33 cellular contexts compared by ENCODE assay signal in the genomic region with DNA sequence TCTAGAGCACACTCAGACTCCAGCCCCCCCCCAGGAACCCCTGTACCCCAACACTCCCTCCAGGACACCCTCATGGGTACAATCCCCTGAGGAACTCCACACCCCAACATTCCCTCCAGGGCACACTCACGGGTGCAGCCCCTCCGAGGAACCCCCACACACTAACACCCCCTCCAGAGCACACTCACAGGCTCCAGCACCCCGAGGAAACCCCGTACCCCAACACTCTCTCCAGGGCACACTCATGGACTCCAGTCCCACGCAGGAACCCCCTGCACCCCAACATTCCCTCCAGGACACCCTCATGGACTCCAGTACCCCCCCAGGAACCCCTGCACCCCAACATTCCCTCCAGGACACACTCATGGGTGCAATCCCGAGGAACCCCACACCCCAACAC.
"Had no signal": no experiment of that assay in that cellular context is flagged by ENCODE, and none has a peak within 500 bp of the region (broad histone marks: within the 10 kb centered on the region; RNA-seq: fewer than 3 reads in every experiment).

No MANE protein-coding gene starts in this region.

- H3K9me3 Mint-ChIP-seq: activated CD4-positive, alpha-beta memory T cell treated with anti-CD3 and anti-CD28 coated beads for 36 hours; activated CD4-positive, alpha-beta T cell treated with anti-CD3 and anti-CD28 coated beads, Interleukin-2, amount 10 ng/mL, durations not matched to agents 24 days and 14 days; activated naive CD4-positive, alpha-beta T cell treated with anti-CD3 and anti-CD28 coated beads, Interleukin-2, amount 10 ng/mL, durations not matched to agents 7 days and 5 days; activated naive CD4-positive, alpha-beta T cell treated with anti-CD3 and anti-CD28 coated beads, Interleukin-2, amount 50 U/mL, for 72 hours; activated naive CD8-positive, alpha-beta T cell treated with anti-CD3 and anti-CD28 coated beads, Interleukin-2, amount 10 ng/mL, durations not matched to agents 7 days and 5 days; central memory CD8-positive, alpha-beta T cell; dendritic cell treated with granulocyte-macrophage colony-stimulating factor and Interleukin-4, amounts not matched to agents 40 ng/mL and 50 ng/mL, for 4 days; effector memory CD8-positive, alpha-beta T cell; T-helper 2 cell treated with Interferon-gamma antibody and Interleukin-4, amounts not matched to agents 5 μg/mL and 100 μg/mL, for 36 hours had no signal

- H3K9me3 ChIP-seq: esophagus muscularis mucosa, gastrocnemius medialis, heart left ventricle had no signal

- H3K4me3 ChIP-seq: coronary artery, dorsolateral prefrontal cortex, esophagus muscularis mucosa, gastrocnemius medialis, heart left ventricle had no signal

- H3K4me1 ChIP-seq: esophagus muscularis mucosa, foreskin keratinocyte, gastrocnemius medialis had no signal

- H3K4me3 Mint-ChIP-seq: activated CD4-positive, alpha-beta memory T cell treated with anti-CD3 and anti-CD28 coated beads for 36 hours; activated CD4-positive, alpha-beta T cell treated with anti-CD3 and anti-CD28 coated beads for 36 hours; activated CD4-positive, alpha-beta T cell treated with anti-CD3 and anti-CD28 coated beads, Interleukin-2, amount 10 ng/mL, durations not matched to agents 24 days and 14 days; activated CD8-positive, alpha-beta memory T cell treated with anti-CD3 and anti-CD28 coated beads, Interleukin-2, amount 10 ng/mL, durations not matched to agents 7 days and 5 days; activated CD8-positive, alpha-beta T cell treated with anti-CD3 and anti-CD28 coated beads, Interleukin-2, amount 10 ng/mL, durations not matched to agents 7 days and 5 days; activated naive CD4-positive, alpha-beta T cell treated with anti-CD3 and anti-CD28 coated beads, Interleukin-2, amount 10 ng/mL, durations not matched to agents 7 days and 5 days; activated naive CD8-positive, alpha-beta T cell treated with anti-CD3 and anti-CD28 coated beads, Interleukin-2, amount 10 ng/mL, durations not matched to agents 7 days and 5 days; central memory CD8-positive, alpha-beta T cell; dendritic cell treated with granulocyte-macrophage colony-stimulating factor and Interleukin-4, amounts not matched to agents 40 ng/mL and 50 ng/mL, for 4 days; effector memory CD8-positive, alpha-beta T cell; T-helper 17 cell; T-helper 2 cell treated with Interferon-gamma antibody and Interleukin-4, amounts not matched to agents 5 μg/mL and 100 μg/mL, for 36 hours had no signal

- H3K27ac ChIP-seq: brain microvascular endothelial cell, dorsolateral prefrontal cortex, esophagus muscularis mucosa, foreskin keratinocyte, gastrocnemius medialis, heart left ventricle, WERI-Rb-1 had no signal

- H3K27me3 ChIP-seq: brain microvascular endothelial cell, dorsolateral prefrontal cortex, esophagus muscularis mucosa, foreskin keratinocyte, gastrocnemius medialis, heart left ventricle had no signal

- H3K27ac Mint-ChIP-seq: activated CD4-positive, alpha-beta memory T cell treated with anti-CD3 and anti-CD28 coated beads for 36 hours; activated CD4-positive, alpha-beta T cell treated with anti-CD3 and anti-CD28 coated beads for 36 hours; activated CD4-positive, alpha-beta T cell treated with anti-CD3 and anti-CD28 coated beads, Interleukin-2, amount 10 ng/mL, durations not matched to agents 24 days and 14 days; activated CD8-positive, alpha-beta memory T cell treated with anti-CD3 and anti-CD28 coated beads, Interleukin-2, amount 10 ng/mL, durations not matched to agents 7 days and 5 days; activated CD8-positive, alpha-beta T cell treated with anti-CD3 and anti-CD28 coated beads, Interleukin-2, amount 10 ng/mL, durations not matched to agents 7 days and 5 days; activated naive CD4-positive, alpha-beta T cell treated with anti-CD3 and anti-CD28 coated beads, Interleukin-2, amount 10 ng/mL, durations not matched to agents 7 days and 5 days; activated naive CD4-positive, alpha-beta T cell treated with anti-CD3 and anti-CD28 coated beads, Interleukin-2, amount 50 U/mL, for 72 hours; activated naive CD8-positive, alpha-beta T cell treated with anti-CD3 and anti-CD28 coated beads, Interleukin-2, amount 10 ng/mL, durations not matched to agents 7 days and 5 days; dendritic cell treated with granulocyte-macrophage colony-stimulating factor and Interleukin-4, amounts not matched to agents 40 ng/mL and 50 ng/mL, for 4 days; effector memory CD8-positive, alpha-beta T cell; T-helper 17 cell; T-helper 2 cell treated with Interferon-gamma antibody and Interleukin-4, amounts not matched to agents 5 μg/mL and 100 μg/mL, for 36 hours had no signal

- H3K36me3 Mint-ChIP-seq: activated CD4-positive, alpha-beta memory T cell treated with anti-CD3 and anti-CD28 coated beads for 36 hours; activated CD8-positive, alpha-beta memory T cell treated with anti-CD3 and anti-CD28 coated beads, Interleukin-2, amount 10 ng/mL, durations not matched to agents 7 days and 5 days; activated naive CD4-positive, alpha-beta T cell treated with anti-CD3 and anti-CD28 coated beads, Interleukin-2, amount 10 ng/mL, durations not matched to agents 7 days and 5 days; activated naive CD4-positive, alpha-beta T cell treated with anti-CD3 and anti-CD28 coated beads, Interleukin-2, amount 50 U/mL, for 72 hours had no signal

- H3K4me1 Mint-ChIP-seq: activated CD4-positive, alpha-beta T cell treated with anti-CD3 and anti-CD28 coated beads for 36 hours; activated CD4-positive, alpha-beta T cell treated with anti-CD3 and anti-CD28 coated beads, Interleukin-2, amount 10 ng/mL, durations not matched to agents 24 days and 14 days; activated CD8-positive, alpha-beta memory T cell treated with anti-CD3 and anti-CD28 coated beads, Interleukin-2, amount 10 ng/mL, durations not matched to agents 7 days and 5 days; activated naive CD4-positive, alpha-beta T cell treated with anti-CD3 and anti-CD28 coated beads, Interleukin-2, amount 10 ng/mL, durations not matched to agents 7 days and 5 days; activated naive CD8-positive, alpha-beta T cell treated with anti-CD3 and anti-CD28 coated beads, Interleukin-2, amount 10 ng/mL, durations not matched to agents 7 days and 5 days; T-helper 17 cell had no signal

- DNase-seq: activated CD4-positive, alpha-beta memory T cell treated with anti-CD3 and anti-CD28 coated beads for 36 hours; activated CD4-positive, alpha-beta T cell treated with anti-CD3 and anti-CD28 coated beads for 36 hours; activated CD4-positive, alpha-beta T cell treated with anti-CD3 and anti-CD28 coated beads, Interleukin-2, amount 10 ng/mL, durations not matched to agents 24 days and 14 days; activated CD4-positive, CD25-positive, alpha-beta regulatory T cell; activated CD4-positive, CD25-positive, alpha-beta regulatory T cell treated with anti-CD3 and anti-CD28 coated beads, Interleukin-2, amount 50 U/mL, for 72 hours; activated CD8-positive, alpha-beta memory T cell treated with anti-CD3 and anti-CD28 coated beads, Interleukin-2, amount 10 ng/mL, durations not matched to agents 7 days and 5 days; activated CD8-positive, alpha-beta memory T cell treated with anti-CD3 and anti-CD28 coated beads, Interleukin-2, amount 50 U/mL, for 4 hours; activated CD8-positive, alpha-beta T cell treated with anti-CD3 and anti-CD28 coated beads, Interleukin-2, amount 10 ng/mL, durations not matched to agents 7 days and 5 days; activated gamma-delta T cell; activated naive CD4-positive, alpha-beta T cell; activated naive CD4-positive, alpha-beta T cell treated with anti-CD3 and anti-CD28 coated beads, Interleukin-2, amount 10 ng/mL, durations not matched to agents 7 days and 5 days; activated naive CD8-positive, alpha-beta T cell treated with anti-CD3 and anti-CD28 coated beads, Interleukin-2, amount 10 ng/mL, durations not matched to agents 7 days and 5 days; activated T-cell treated with anti-CD3 and anti-CD28 coated beads, Interleukin-2, amount 50 U/mL, for 1 hour; activated T-cell treated with anti-CD3 and anti-CD28 coated beads, Interleukin-2, amount 50 U/mL, for 48 hours; amniotic stem cell; anterior cingulate cortex; brain microvascular endothelial cell; dorsolateral prefrontal cortex; effector memory CD8-positive, alpha-beta T cell; erythroblast; foreskin keratinocyte; gastrocnemius medialis; glutamatergic neuron; T-helper 17 cell; T1000; WERI-Rb-1 had no signal

- ATAC-seq: activated CD4-positive, alpha-beta T cell treated with anti-CD3 and anti-CD28 coated beads for 36 hours; activated CD8-positive, alpha-beta memory T cell treated with anti-CD3 and anti-CD28 coated beads, Interleukin-2, amount 10 ng/mL, durations not matched to agents 7 days and 5 days; activated CD8-positive, alpha-beta T cell treated with anti-CD3 and anti-CD28 coated beads, Interleukin-2, amount 10 ng/mL, durations not matched to agents 7 days and 5 days; activated naive CD4-positive, alpha-beta T cell treated with anti-CD3 and anti-CD28 coated beads, Interleukin-2, amount 50 U/mL, for 72 hours; effector memory CD8-positive, alpha-beta T cell; foreskin keratinocyte; gastrocnemius medialis; heart left ventricle; T-helper 17 cell had no signal
